18 cellular contexts compared by ENCODE assay signal in the genomic region with DNA sequence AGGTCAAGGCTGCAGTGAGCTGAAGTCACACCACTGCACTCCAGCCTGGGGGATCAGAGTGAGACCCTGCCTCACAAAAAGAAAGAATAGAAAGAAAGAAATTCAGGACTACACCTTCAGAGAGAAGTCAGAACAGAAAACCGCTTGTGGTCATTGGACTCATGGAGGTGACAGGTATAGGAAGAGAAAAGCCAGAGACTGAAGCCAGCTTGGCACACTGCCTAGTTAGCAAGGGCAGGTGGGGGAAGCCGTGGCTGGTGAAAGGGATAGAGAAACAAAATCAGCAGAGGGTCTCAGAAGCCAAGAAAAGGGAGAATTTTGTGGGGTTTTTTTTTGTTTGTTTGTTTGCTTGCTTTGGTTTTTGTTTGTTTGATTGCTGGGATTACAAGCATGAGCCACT. TPM values are rescaled to one million over a fixed set of nuclear protein-coding genes. Genes with fewer than 3 reads are reported as not detected.
"Had no signal": no experiment of that assay in that cellular context is flagged by ENCODE, and none has a peak within 500 bp of the region (broad histone marks: within the 10 kb centered on the region; RNA-seq: fewer than 3 reads in every experiment).

No MANE protein-coding gene starts in this region.

- H3K36me3 ChIP-seq: gastrocnemius medialis, left lung, right lobe of liver, tibial nerve had no signal

- H3K4me3 Mint-ChIP-seq: activated naive CD8-positive, alpha-beta T cell; brain; dendritic cell treated with granulocyte-macrophage colony-stimulating factor and Interleukin-4, amounts not matched to agents 40 ng/mL and 50 ng/mL, for 4 days; effector memory CD8-positive, alpha-beta T cell; memory B cell; stimulated activated naive B cell treated with anti-CD40 and anti-IgM and Interleukin-4, amounts not matched to agents 10 μg/mL and 1 μg/mL and 100 μg/mL, for 72 hours had no signal

- H3K27ac ChIP-seq: epithelial cell of prostate, gastrocnemius medialis, left lung, psoas muscle, right lobe of liver, tibial nerve had no signal

- H3K36me3 Mint-ChIP-seq: brain; memory B cell; stimulated activated naive B cell treated with anti-CD40 and anti-IgM and Interleukin-4, amounts not matched to agents 10 μg/mL and 1 μg/mL and 100 μg/mL, for 72 hours had no signal

- H3K9me3 Mint-ChIP-seq: brain; dendritic cell treated with granulocyte-macrophage colony-stimulating factor and Interleukin-4, amounts not matched to agents 40 ng/mL and 50 ng/mL, for 4 days; effector memory CD8-positive, alpha-beta T cell; memory B cell; stimulated activated naive B cell treated with anti-CD40 and anti-IgM and Interleukin-4, amounts not matched to agents 10 μg/mL and 1 μg/mL and 100 μg/mL, for 72 hours had no signal

- H3K27me3 Mint-ChIP-seq: activated naive CD8-positive, alpha-beta T cell; effector memory CD8-positive, alpha-beta T cell had no signal

- H3K4me1 ChIP-seq: gastrocnemius medialis, left lung, psoas muscle, right lobe of liver, tibial nerve had no signal

- H3K9me3 ChIP-seq: gastrocnemius medialis, left lung, psoas muscle, right lobe of liver, tibial nerve had no signal

- DNase-seq: activated CD4-positive, alpha-beta T cell treated with anti-CD3 and anti-CD28 coated beads, Interleukin-2, amount 50 U/mL, for 1 hour; activated effector memory CD4-positive, alpha-beta T cell treated with anti-CD3 and anti-CD28 coated beads, Interleukin-2, amount 50 U/mL, for 16 hours; activated T-cell treated with anti-CD3 and anti-CD28 coated beads, Interleukin-2, amount 50 U/mL, for 1 hour; amygdala; effector memory CD8-positive, alpha-beta T cell; gastrocnemius medialis; islet precursor cell; left lung; psoas muscle; right lobe of liver; stimulated activated naive B cell treated with anti-CD40 and anti-IgM and Interleukin-4, amounts not matched to agents 10 μg/mL and 1 μg/mL and 100 μg/mL, for 72 hours had no signal

- H3K4me1 Mint-ChIP-seq: brain, memory B cell had no signal

- H3K4me3 ChIP-seq: gastrocnemius medialis, left lung, psoas muscle, right lobe of liver, tibial nerve had no signal

- H3K27ac Mint-ChIP-seq: activated naive CD8-positive, alpha-beta T cell; brain; dendritic cell treated with granulocyte-macrophage colony-stimulating factor and Interleukin-4, amounts not matched to agents 40 ng/mL and 50 ng/mL, for 4 days; effector memory CD8-positive, alpha-beta T cell; memory B cell; stimulated activated naive B cell treated with anti-CD40 and anti-IgM and Interleukin-4, amounts not matched to agents 10 μg/mL and 1 μg/mL and 100 μg/mL, for 72 hours had no signal

- ATAC-seq: effector memory CD8-positive, alpha-beta T cell; gastrocnemius medialis; left lung; psoas muscle; right lobe of liver; stimulated activated naive B cell treated with anti-CD40 and anti-IgM and Interleukin-4, amounts not matched to agents 10 μg/mL and 1 μg/mL and 100 μg/mL, for 72 hours had no signal

- H3K27me3 ChIP-seq: right lobe of liver had no signal

RNA-seq across cellular contexts. Expression of a gene that starts 32.9 kb away (rescaled TPM):
- total RNA-seq: gastrocnemius medialis, osteoblast had no signal
